In the genomic region with DNA sequence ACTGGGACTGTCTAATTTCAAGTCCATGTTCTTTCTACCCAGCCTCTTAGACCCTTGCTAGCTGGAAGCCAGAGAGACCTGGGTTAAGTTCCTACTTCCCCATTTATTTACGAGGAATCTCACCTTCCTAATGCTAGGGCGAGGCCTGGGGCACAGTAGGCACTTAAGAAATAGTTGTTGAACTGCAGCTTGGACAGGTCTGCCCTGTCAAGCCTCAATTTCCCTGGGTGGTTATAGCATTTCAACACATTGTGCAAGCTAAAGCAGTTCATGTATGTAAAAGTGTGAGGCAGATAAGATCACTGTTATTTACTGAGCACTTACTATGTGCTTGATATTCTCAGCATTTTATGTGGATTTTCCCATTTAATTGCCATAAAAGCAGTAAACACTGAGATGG, we compare ENCODE assay signal across 33 cellular contexts. TPM values are rescaled to one million over a fixed set of nuclear protein-coding genes. Genes with fewer than 3 reads are reported as not detected.
DNase-seq lines count a peak whose midpoint lies in the region; ATAC-seq, FAIRE-seq and TF ChIP-seq lines count a peak whose summit lies in the region.
"Had no signal": no experiment of that assay in that cellular context is flagged by ENCODE, and none has a peak within 500 bp of the region (broad histone marks: within the 10 kb centered on the region; RNA-seq: fewer than 3 reads in every experiment).

No MANE protein-coding gene starts in this region.

- H3K36me3 ChIP-seq in left ventricle myocardium inferior (no peaks in the 10 kb centered on the region), esophagus muscularis mucosa (peaks cover 0 to 5% (median 0%) of the 10 kb centered on the region in 4 donors), sigmoid colon (no peaks in the 10 kb centered on the region)
- H3K36me3 ChIP-seq: neutrophil, uterus had no signal

- TF ChIP-seq CTCF in left ventricle myocardium inferior (IDR thresholded peaks at IDR 0.05; ENCODE audit: borderline replicate concordance) (no peak), esophagus muscularis mucosa (IDR thresholded peaks at IDR 0.05) (no peak), sigmoid colon (IDR thresholded peaks at IDR 0.05) (no peak)

- intact Hi-C loops in left ventricle myocardium inferior (cut with micrococcal nuclease) = no loop called here
- intact Hi-C loops in left cardiac atrium (cut with DNase I) = no loop called here
- intact Hi-C loops in esophagus muscularis mucosa (cut with DNase I) = no loop called here
- intact Hi-C loops in sigmoid colon (cut with DNase I) = no loop called here
- intact Hi-C loops in activated CD4-positive, alpha-beta T cell treated with anti-CD3 and anti-CD28 coated beads, Interleukin-2, amount 10 ng/mL, durations not matched to agents 24 days and 14 days (cut with micrococcal nuclease) = loop anchor here (5.0 kb wide), 1 partner anchor 282 kb away; no protein-coding TSS in a partner anchor

- DNase-seq in left ventricle myocardium inferior (no peak), left cardiac atrium (no peak), esophagus muscularis mucosa (ENCODE audit: extremely low spot score) (no peak), sigmoid colon (no peak), urothelium cell line (ENCODE audit: low spot score) (no peak), iPS-NIHi11 (ENCODE audit: low spot score) (no peak), hippocampal formation (lab: John Stamatoyannopoulos, UW) (no peak)
- no peak for DNase-seq in activated CD4-positive, alpha-beta T cell treated with anti-CD3 and anti-CD28 coated beads, Interleukin-2, amount 10 ng/mL, durations not matched to agents 24 days and 14 days
- DNase-seq: activated B cell treated with CpG ODN at 0.5 μM for 24 hours; activated CD4-positive, alpha-beta T cell treated with anti-CD3 and anti-CD28 coated beads, Interleukin-2, amount 50 U/mL, for 48 hours; activated effector memory CD4-positive, alpha-beta T cell treated with Interleukin-2 at 50 U/mL for 16 hours; activated naive CD8-positive, alpha-beta T cell treated with anti-CD3 and anti-CD28 coated beads, Interleukin-2, amount 10 ng/mL, durations not matched to agents 7 days and 5 days; COR-L47; DMS79; effector CD8-positive, alpha-beta T cell; erythroblast; GF-D8; KBM-7; MG63; NCI-H2081; NCI-H345; NCI-H82; stimulated activated CD4-positive, alpha-beta T cell treated with anti-CD3 and anti-CD28 coated beads, Interleukin-12 subunit alpha, Interleukin-12 subunit beta, amount 100 ng/mL, for 4 hours; stimulated activated CD4-positive, alpha-beta T cell treated with anti-CD3 and anti-CD28 coated beads, Interleukin-4, amount 100 ng/mL, for 4 hours; stimulated activated naive CD4-positive, alpha-beta T cell treated with Interleukin-2 at 50 U/mL for 16 hours; uterus had no signal

- TF ChIP-seq POLR2A in esophagus muscularis mucosa (IDR thresholded peaks at IDR 0.05; ENCODE audit: low read depth) = no peak
- TF ChIP-seq POLR2A in sigmoid colon (IDR thresholded peaks at IDR 0.05) = no peak

- peaks cover 18% of the 10 kb centered on the region for H3K4me1 Mint-ChIP-seq in activated CD4-positive, alpha-beta T cell treated with anti-CD3 and anti-CD28 coated beads, Interleukin-2, amount 10 ng/mL, durations not matched to agents 24 days and 14 days
- H3K4me1 Mint-ChIP-seq: activated B cell treated with CpG ODN at 0.5 μM for 24 hours, B cell, GM23338 had no signal

- no peak overlapping the region for H3K27ac Mint-ChIP-seq in activated CD4-positive, alpha-beta T cell treated with anti-CD3 and anti-CD28 coated beads, Interleukin-2, amount 10 ng/mL, durations not matched to agents 24 days and 14 days
- H3K27ac Mint-ChIP-seq: activated B cell treated with CpG ODN at 0.5 μM for 24 hours, B cell, GM23338 had no signal

- ATAC-seq in left cardiac atrium = no peak
- ATAC-seq: GM23338, Right ventricle myocardium inferior had no signal

- no peak overlapping the region for H3K4me3 Mint-ChIP-seq in activated CD4-positive, alpha-beta T cell treated with anti-CD3 and anti-CD28 coated beads, Interleukin-2, amount 10 ng/mL, durations not matched to agents 24 days and 14 days
- H3K4me3 Mint-ChIP-seq: activated B cell treated with CpG ODN at 0.5 μM for 24 hours; activated naive CD8-positive, alpha-beta T cell treated with anti-CD3 and anti-CD28 coated beads, Interleukin-2, amount 10 ng/mL, durations not matched to agents 7 days and 5 days; B cell; GM23338 had no signal

- H3K36me3 Mint-ChIP-seq in activated CD4-positive, alpha-beta T cell treated with anti-CD3 and anti-CD28 coated beads, Interleukin-2, amount 10 ng/mL, durations not matched to agents 24 days and 14 days (ENCODE audit: low read depth) = no peaks in the 10 kb centered on the region
- H3K36me3 Mint-ChIP-seq: activated naive CD8-positive, alpha-beta T cell treated with anti-CD3 and anti-CD28 coated beads, Interleukin-2, amount 10 ng/mL, durations not matched to agents 7 days and 5 days had no signal

- H3K27ac ChIP-seq in left ventricle myocardium inferior (replicated peaks) (peak overlapping the region; percentile 73), esophagus muscularis mucosa (replicated peaks in 1 of 4) (peak overlapping the region; percentile 78 to 97 (median 82)), sigmoid colon (peak overlapping the region; percentile 73 to 98 (median 90))
- H3K27ac ChIP-seq: neutrophil had no signal

- H3K9me3 Mint-ChIP-seq in activated CD4-positive, alpha-beta T cell treated with anti-CD3 and anti-CD28 coated beads, Interleukin-2, amount 10 ng/mL, durations not matched to agents 24 days and 14 days = no peaks in the 10 kb centered on the region
- H3K9me3 Mint-ChIP-seq: activated B cell treated with CpG ODN at 0.5 μM for 24 hours; activated naive CD8-positive, alpha-beta T cell treated with anti-CD3 and anti-CD28 coated beads, Interleukin-2, amount 10 ng/mL, durations not matched to agents 7 days and 5 days; GM23338 had no signal

- peaks cover 19% of the 10 kb centered on the region for H3K27me3 Mint-ChIP-seq in activated CD4-positive, alpha-beta T cell treated with anti-CD3 and anti-CD28 coated beads, Interleukin-2, amount 10 ng/mL, durations not matched to agents 24 days and 14 days

- 81% methylated on average over 2 of the region's 2 CpGs for WGBS in esophagus muscularis mucosa
- 76 to 84% methylated on average over 2 of the region's 2 CpGs for WGBS in sigmoid colon, 2 donors

- FAIRE-seq in urothelium cell line (lab: Jason Lieb, UNC) = peak; percentile 23
- FAIRE-seq: A204.1, frontal cortex, keratinocyte had no signal

- H3K4me3 ChIP-seq in left ventricle myocardium inferior (no peak overlapping the region), esophagus muscularis mucosa (no peak overlapping the region), sigmoid colon (no peak overlapping the region)
- H3K4me3 ChIP-seq: GM23338, MG63, uterus had no signal

- no peaks in the 10 kb centered on the region for H3K9me3 ChIP-seq in left ventricle myocardium inferior (replicated peaks)
- H3K9me3 ChIP-seq in esophagus muscularis mucosa = no peaks in the 10 kb centered on the region
- no peaks in the 10 kb centered on the region for H3K9me3 ChIP-seq in sigmoid colon
- H3K9me3 ChIP-seq: MG63, neutrophil, uterus had no signal

- H3K27me3 ChIP-seq in left ventricle myocardium inferior (ENCODE audit: low read depth) (no peaks in the 10 kb centered on the region), esophagus muscularis mucosa (no peaks in the 10 kb centered on the region), sigmoid colon (no peaks in the 10 kb centered on the region)
- H3K27me3 ChIP-seq: MG63, uterus had no signal

- H3K4me1 ChIP-seq in left ventricle myocardium inferior (peaks cover 84% of the 10 kb centered on the region), esophagus muscularis mucosa (peaks cover 51 to 99% (median 94%) of the 10 kb centered on the region in 4 donors), sigmoid colon (peaks cover 0 to 88% (median 80%) of the 10 kb centered on the region in 4 donors)
- H3K4me1 ChIP-seq: uterus had no signal

- TF ChIP-seq EP300 in esophagus muscularis mucosa (IDR thresholded peaks at IDR 0.05) (no peak), sigmoid colon (IDR thresholded peaks at IDR 0.05) (no peak)

RNA-seq across cellular contexts. Expression of a gene that starts 12.1 kb away (rescaled TPM):
- 14.3 TPM for total RNA-seq in left ventricle myocardium inferior
- 10 to 100 TPM; 12.3 to 15.3 TPM for total RNA-seq in left cardiac atrium
- 10 to 100 TPM; 21.9 to 57.0 (median 37.5) TPM for total RNA-seq in esophagus muscularis mucosa
- 10 to 100 TPM; 22.1 to 62.6 (median 38.2) TPM for total RNA-seq in sigmoid colon
- polyA plus RNA-seq in sigmoid colon = 1 to 10 TPM; 1.2 to 9.6 (median 2.3) TPM
- total RNA-seq in activated CD4-positive, alpha-beta T cell treated with anti-CD3 and anti-CD28 coated beads, Interleukin-2, amount 10 ng/mL, durations not matched to agents 24 days and 14 days = 0.28 TPM in 1 of 2 replicates, not detected in the other

Comparison
In these comparisons a context has a peak if more than half of its experiments do, and no peak if none do; other contexts are left out.
1. RNA of a gene that starts 12.1 kb away (total RNA-seq): 21.9 to 57.0 TPM in esophagus muscularis mucosa, 22.1 to 62.6 TPM in sigmoid colon, 12.3 to 15.3 TPM in left cardiac atrium and 14.3 TPM in left ventricle myocardium inferior (single experiment); 0.28 TPM in activated CD4-positive, alpha-beta T cell treated with anti-CD3 and anti-CD28 coated beads, Interleukin-2, amount 10 ng/mL, durations not matched to agents 24 days and 14 days; every median in the first group is over 10 times any median in the second.
2. Peak in every context shown above with its lines, with median percentiles within 50 percentile points of each other: H3K27ac ChIP-seq.